Comparison of ENCODE assay signal across 8 cellular contexts in genomic region chr4:158172558-158173258, GRCh38. TPM values are rescaled to one million over a fixed set of nuclear protein-coding genes. Genes with fewer than 3 reads are reported as not detected.
DNase-seq lines count a peak whose midpoint lies in the region; ATAC-seq and TF ChIP-seq lines count a peak whose summit lies in the region.

Gene GASK1B (minus strand): TSS chr4:158173025. CDS start chr4:158171375, 1,650 bp downstream.

- H2BK120ac ChIP-seq in IMR-90 (ENCODE audit: low read depth, low read length) = peak within 1 kb of the TSS; percentile 83

- peak within 1 kb of the TSS in 1 of 2 donors; percentile 48 for H3K4me3 Mint-ChIP-seq in activated T-cell treated with anti-CD3 and anti-CD28 coated beads, Interleukin-2, amount 50 U/mL, for 72 hours
- H3K4me3 Mint-ChIP-seq in neural crest cell = peak within 1 kb of the TSS; percentile 77
- no peak within 1 kb of the TSS for H3K4me3 Mint-ChIP-seq in naive thymus-derived CD4-positive, alpha-beta T cell

- H3K9me3 Mint-ChIP-seq in activated T-cell treated with anti-CD3 and anti-CD28 coated beads, Interleukin-2, amount 50 U/mL, for 72 hours = no peaks in the 10 kb centered on the region
- no peaks in the 10 kb centered on the region for H3K9me3 Mint-ChIP-seq in neural crest cell
- H3K9me3 Mint-ChIP-seq in naive thymus-derived CD4-positive, alpha-beta T cell = no peaks in the 10 kb centered on the region

- POLR2A ChIA-PET in IMR-90 (lab: Charles Lee; ENCODE audit: unreplicated experiment) = no interaction called here
- POLR2A ChIA-PET in naive thymus-derived CD4-positive, alpha-beta T cell (lab: Charles Lee) = no interaction called here

- CTCF ChIA-PET in IMR-90 (lab: Yijun Ruan, JAX) = interaction anchor here (0.6 to 1.7 kb wide), 10 partner anchors 10 to 878 kb away, joined by 3 to 9 read pairs (median 3); no protein-coding TSS in a partner anchor
- CTCF ChIA-PET in naive thymus-derived CD4-positive, alpha-beta T cell (lab: Charles Lee) = no interaction called here

- peak within 1 kb of the TSS; percentile 81 for H3K9ac ChIP-seq in IMR-90 (ENCODE audit: low read depth, low read length)

- peak within 1 kb of the TSS; percentile 94 for H3K18ac ChIP-seq in IMR-90 (ENCODE audit: low read depth, low read length)

- H4K91ac ChIP-seq in IMR-90 (ENCODE audit: insufficient read depth, low read depth, low read length) = peak within 1 kb of the TSS; percentile 27; the same call in 1 of the 2 replicates

- no peaks in the 10 kb centered on the region for H3K9me3 ChIP-seq in IMR-90 (ENCODE audit: control insufficient read depth, insufficient read depth, low read length)
- H3K9me3 ChIP-seq in naive thymus-derived CD4-positive, alpha-beta T cell (ENCODE audit: control insufficient read depth in 2 of 3, low read length in 3 of 3) = no peaks in the 10 kb centered on the region

- peak within 1 kb of the TSS; percentile 85; the same call in 1 of the 2 replicates for H2BK20ac ChIP-seq in IMR-90 (ENCODE audit: low read depth, low read length)

- ATAC-seq in activated T-cell treated with anti-CD3 and anti-CD28 coated beads, Interleukin-2, amount 50 U/mL, for 72 hours (replicated peaks in 1 of 2) = no peak
- ATAC-seq in IMR-90 (ENCODE audit: low read depth) (peak; percentile 81), SK-N-SH treated with all-trans-retinoic acid at 6 μM for 48 hours (peak; percentile 86)
- no peak for ATAC-seq in naive thymus-derived CD4-positive, alpha-beta T cell

- no peaks in the 10 kb centered on the region for H3K36me3 Mint-ChIP-seq in activated T-cell treated with anti-CD3 and anti-CD28 coated beads, Interleukin-2, amount 50 U/mL, for 72 hours (ENCODE audit: insufficient read depth in 2 of 2)
- no peaks in the 10 kb centered on the region for H3K36me3 Mint-ChIP-seq in neural crest cell (ENCODE audit: low read depth)
- H3K36me3 Mint-ChIP-seq in naive thymus-derived CD4-positive, alpha-beta T cell = no peaks in the 10 kb centered on the region

- H3K27ac Mint-ChIP-seq in activated T-cell treated with anti-CD3 and anti-CD28 coated beads, Interleukin-2, amount 50 U/mL, for 72 hours = no peak within 1 kb of the TSS
- H3K27ac Mint-ChIP-seq in neural crest cell (ENCODE audit: unreplicated experiment) = peak within 1 kb of the TSS; percentile 89
- H3K27ac Mint-ChIP-seq in naive thymus-derived CD4-positive, alpha-beta T cell = no peak within 1 kb of the TSS

- peak; percentile 81 for TF ChIP-seq CTCF in IMR-90 (conservative IDR thresholded peaks at IDR 0.05; ENCODE audit: low read depth, low read length)
- peak; percentile 70 for TF ChIP-seq CTCF in fibroblast of mammary gland (conservative IDR thresholded peaks at IDR 0.05; ENCODE audit: control insufficient read depth, insufficient read depth, low read depth, low read length)
- peak; percentile 87 for TF ChIP-seq CTCF in neural crest cell (conservative IDR thresholded peaks at IDR 0.05)

- H4K5ac ChIP-seq in IMR-90 (ENCODE audit: low read depth, low read length) = peak within 1 kb of the TSS; percentile 95

- DNase-seq in activated T-cell treated with anti-CD3 and anti-CD28 coated beads, Interleukin-2, amount 50 U/mL, for 72 hours = peak; percentile 7 to 14
- DNase-seq in activated T-cell treated with anti-CD3 and anti-CD28 coated beads for 4 hours (no peak), IMR-90 (peak; percentile 64), fibroblast of mammary gland (ENCODE audit: low read depth) (peak; percentile 72), neural crest cell (ENCODE audit: low read depth, low spot score) (no peak), NCI-H2107 treated with DMSO at 0.1 percent for 48 hours (lab: John Stamatoyannopoulos, UW; ENCODE audit: unreplicated experiment) (no peak)
- DNase-seq in naive thymus-derived CD4-positive, alpha-beta T cell = no peak

- no peaks in the 10 kb centered on the region for H4K20me1 ChIP-seq in IMR-90 (ENCODE audit: insufficient read depth, low read length)

- no CpG with 5 or more reads among the region's 11 CpGs for WGBS in IMR-90 (ENCODE audit: extremely low coverage in 2 of 2, insufficient read length in 1 of 2), 2 experiments

- peak within 1 kb of the TSS; percentile 71; the same call in 1 of the 2 replicates for H3K27ac ChIP-seq in IMR-90 (ENCODE audit: insufficient read depth, low read length)
- H3K27ac ChIP-seq in naive thymus-derived CD4-positive, alpha-beta T cell (ENCODE audit: low read depth, low read length) = no peak within 1 kb of the TSS

- dilution Hi-C loops in IMR-90 (cut with HindIII; ENCODE audit: low sequenced_read_pairs, unreplicated experiment) = no loop called here

- H3K27me3 Mint-ChIP-seq in activated T-cell treated with anti-CD3 and anti-CD28 coated beads, Interleukin-2, amount 50 U/mL, for 72 hours (ENCODE audit: low read depth) = peaks cover 34% of the 10 kb centered on the region
- no peaks in the 10 kb centered on the region for H3K27me3 Mint-ChIP-seq in neural crest cell (ENCODE audit: low read depth)
- peaks cover 26 to 48% (median 37%) of the 10 kb centered on the region in 5 donors for H3K27me3 Mint-ChIP-seq in naive thymus-derived CD4-positive, alpha-beta T cell

- H3K4me2 ChIP-seq in IMR-90 (ENCODE audit: low read depth, low read length) = peak within 1 kb of the TSS; percentile 82

- H4K8ac ChIP-seq in IMR-90 (ENCODE audit: low read depth in 2 of 2, low read length in 2 of 2) = peak within 1 kb of the TSS; percentile 24 to 74; a peak in 3 of 4 replicates

- peak within 1 kb of the TSS; percentile 30 for H3K4me3 ChIP-seq in IMR-90 (ENCODE audit: insufficient read depth, low read depth, low read length)
- H3K4me3 ChIP-seq in fibroblast of mammary gland (ENCODE audit: control insufficient read depth, low read depth, low read length) = peak within 1 kb of the TSS; percentile 77
- no peak within 1 kb of the TSS for H3K4me3 ChIP-seq in naive thymus-derived CD4-positive, alpha-beta T cell (ENCODE audit: low read length)

- H2AFZ ChIP-seq in IMR-90 (replicated peaks; ENCODE audit: low read length, poor library complexity) = peak within 1 kb of the TSS; percentile 83

- no peaks in the 10 kb centered on the region for H3K79me1 ChIP-seq in IMR-90 (ENCODE audit: low read depth in 1 of 2, low read length in 2 of 2)

- peaks cover 7% of the 10 kb centered on the region; the same call in 1 of the 2 replicates for H3K36me3 ChIP-seq in IMR-90 (ENCODE audit: control insufficient read depth, insufficient read depth, low read length)
- no peaks in the 10 kb centered on the region for H3K36me3 ChIP-seq in naive thymus-derived CD4-positive, alpha-beta T cell (ENCODE audit: control insufficient read depth in 2 of 3, insufficient read depth in 3 of 3, low read length in 3 of 3)

- H2AK9ac ChIP-seq in IMR-90 (replicated peaks; ENCODE audit: low read depth, low read length, poor library complexity) = no peak within 1 kb of the TSS

- H3K56ac ChIP-seq in IMR-90 (ENCODE audit: extremely low read depth, insufficient read depth, low read length) = peak within 1 kb of the TSS; percentile 1; the same call in 1 of the 2 replicates

- no TSS peak for BruUV-seq in IMR-90 (replicated peaks; lab: Mats Ljungman, UMichigan)

- TF ChIP-seq RAD21 in IMR-90 (IDR thresholded peaks at IDR 0.05; ENCODE audit: low read length) = peak; percentile 83

- peak within 1 kb of the TSS; percentile 79 for H2BK5ac ChIP-seq in IMR-90 (ENCODE audit: low read depth, low read length, poor library complexity, severe bottlenecking)

- 0 out of 2 replicates have a peak within 1 kb of the TSS, but pooled peaks have one; percentile 39 for H3K14ac ChIP-seq in IMR-90 (replicated peaks; ENCODE audit: low read depth, low read length)

- intact Hi-C loops in IMR-90 (cut with micrococcal nuclease) = loop anchor here (1.0 to 5.0 kb wide), 5 partner anchors 51 to 950 kb away; partner anchors contain the start of gene GRIA2
- intact Hi-C loops in naive thymus-derived CD4-positive, alpha-beta T cell (cut with micrococcal nuclease) = loop anchor here in 1 of 2 donors (5.0 kb wide), 1 partner anchor 180 kb away; no protein-coding TSS in a partner anchor

- no peaks in the 10 kb centered on the region for H3K27me3 ChIP-seq in IMR-90 (ENCODE audit: control insufficient read depth, insufficient read depth, low read length)
- H3K27me3 ChIP-seq in naive thymus-derived CD4-positive, alpha-beta T cell (ENCODE audit: control insufficient read depth in 2 of 2, insufficient read depth in 2 of 2, low read length in 2 of 2) = no peaks in the 10 kb centered on the region

- no peak within 1 kb of the TSS for H3K23ac ChIP-seq in IMR-90 (ENCODE audit: low read depth, low read length)

- H3K4me1 ChIP-seq in IMR-90 (ENCODE audit: control insufficient read depth, insufficient read depth, low read length) = peaks cover 17% of the 10 kb centered on the region
- H3K4me1 ChIP-seq in naive thymus-derived CD4-positive, alpha-beta T cell (ENCODE audit: control insufficient read depth in 2 of 2, insufficient read depth in 2 of 2, low read length in 2 of 2) = no peaks in the 10 kb centered on the region

- H3K9me1 ChIP-seq in IMR-90 (ENCODE audit: insufficient read depth, low read length) = no peaks in the 10 kb centered on the region

- no peak within 1 kb of the TSS for H2AK5ac ChIP-seq in IMR-90 (ENCODE audit: low read depth, low read length)

- in situ Hi-C loops in IMR-90 (cut with MboI; ENCODE audit: low sequenced_read_pairs) = no loop called here

- TF ChIP-seq POLR2A in IMR-90 (IDR thresholded peaks at IDR 0.05; ENCODE audit: low read depth, low read length) = no peak

- peak within 1 kb of the TSS; percentile 84 for H2BK15ac ChIP-seq in IMR-90 (ENCODE audit: low read depth, low read length)

- H3K4me1 Mint-ChIP-seq in activated T-cell treated with anti-CD3 and anti-CD28 coated beads, Interleukin-2, amount 50 U/mL, for 72 hours (ENCODE audit: low read depth) = peaks cover 13% of the 10 kb centered on the region
- H3K4me1 Mint-ChIP-seq in neural crest cell = peaks cover 24% of the 10 kb centered on the region
- peaks cover 0 to 11% (median 4%) of the 10 kb centered on the region in 7 donors for H3K4me1 Mint-ChIP-seq in naive thymus-derived CD4-positive, alpha-beta T cell

- peak within 1 kb of the TSS; percentile 78 for H3K4ac ChIP-seq in IMR-90 (ENCODE audit: low read depth, low read length)

TF ChIP-seq in IMR-90, 13 proteins besides CTCF, POLR2A, EP300 and RAD21 (continues in another document):
- no peak; the same call in 1 of the 2 replicates for TF ChIP-seq CHD1 (IDR thresholded peaks at IDR 0.05; ENCODE audit: low read depth, low read length)

RNA-seq across cellular contexts. Expression of gene GASK1B, which starts in this region (rescaled TPM):
- total RNA-seq in activated T-cell treated with anti-CD3 and anti-CD28 coated beads, Interleukin-2, amount 50 U/mL, for 72 hours = not detected
- total RNA-seq in IMR-90 (2012; rRNA removed) (4.1 and 6.7 TPM in 2 replicates), neural crest cell (8.7 and 8.8 TPM in 2 replicates)
- polyA plus RNA-seq in IMR-90 (2012; rRNA removed) = 4.5 and 5.4 TPM in 2 replicates
- polyA plus RNA-seq in IMR-90 (2012; cell fraction: cytosol; rRNA removed) = 1.9 and 4.6 TPM in 2 replicates
- 2.3 and 5.6 TPM in 2 replicates for polyA plus RNA-seq in IMR-90 (2012; cell fraction: nucleus; rRNA removed; ENCODE audit: low replicate concordance)
- 10 to 100 TPM in 1 of 5 experiments, 1 to 10 TPM in 2, under 1 TPM in 1, not detected in 1; 1.00 to 28.2 (median 1.8) TPM for total RNA-seq in naive thymus-derived CD4-positive, alpha-beta T cell
- under 1 TPM; 0.06 to 0.14 TPM for polyA plus RNA-seq in naive thymus-derived CD4-positive, alpha-beta T cell

Comparison
In these comparisons a context has a peak if more than half of its experiments do, and no peak if none do; other contexts are left out.
1. Peak in DNase-seq in activated T-cell treated with anti-CD3 and anti-CD28 coated beads, Interleukin-2, amount 50 U/mL, for 72 hours; RNA of the gene not detected or under 1 TPM.
2. ATAC-seq: peak in IMR-90 (single experiment) and SK-N-SH treated with all-trans-retinoic acid at 6 μM for 48 hours (single experiment); none in activated T-cell treated with anti-CD3 and anti-CD28 coated beads, Interleukin-2, amount 50 U/mL, for 72 hours (0 of 2) and naive thymus-derived CD4-positive, alpha-beta T cell (single experiment).
3. DNase-seq: peak in IMR-90 (single experiment) and fibroblast of mammary gland (single experiment); none in activated T-cell treated with anti-CD3 and anti-CD28 coated beads for 4 hours (single experiment), neural crest cell (single experiment), naive thymus-derived CD4-positive, alpha-beta T cell (0 of 9) and NCI-H2107 treated with DMSO at 0.1 percent for 48 hours (single experiment).
4. Peak in every context shown above with its lines, with median percentiles within 50 percentile points of each other: CTCF ChIP-seq.